ENCODE assay signal across 16 cellular contexts in genomic region chr16:2925951-2926659, GRCh38. TPM values are rescaled to one million over a fixed set of nuclear protein-coding genes. Genes with fewer than 3 reads are reported as not detected.
DNase-seq lines count a peak whose midpoint lies in the region; ATAC-seq and TF ChIP-seq lines count a peak whose summit lies in the region.
"Had no signal": no experiment of that assay in that cellular context is flagged by ENCODE, and none has a peak within 500 bp of the region (broad histone marks: within the 10 kb centered on the region; RNA-seq: fewer than 3 reads in every experiment).

No MANE protein-coding gene starts in this region.

- H3K9me3 ChIP-seq in BLaER1 (no peaks in the 10 kb centered on the region), endodermal cell (ENCODE audit: control insufficient read depth, low read length) (peaks cover 9% of the 10 kb centered on the region)
- H3K9me3 ChIP-seq: heart left ventricle, tibial artery had no signal

- H3K4me1 Mint-ChIP-seq in HFFc6 (ENCODE audit: low read depth) (peaks cover 18% of the 10 kb centered on the region), endodermal cell (peaks cover 19% of the 10 kb centered on the region), nephron progenitor cell (peaks cover 11% of the 10 kb centered on the region)

- H3K9me3 Mint-ChIP-seq in HFFc6 (no peaks in the 10 kb centered on the region), endodermal cell (peaks cover 12% of the 10 kb centered on the region), nephron progenitor cell (no peaks in the 10 kb centered on the region)
- H3K9me3 Mint-ChIP-seq: CD8-positive, alpha-beta T cell; effector memory CD8-positive, alpha-beta T cell; neural crest cell; stimulated activated memory B cell treated with anti-CD40 and anti-IgM and Interleukin-4, amounts not matched to agents 10 μg/mL and 1 μg/mL and 100 μg/mL, for 72 hours had no signal

- H3K4me3 Mint-ChIP-seq in HFFc6: peak overlapping the region; percentile 25; the same call in 1 of the 2 replicates
- H3K4me3 Mint-ChIP-seq in endodermal cell: peak overlapping the region; percentile 46
- H3K4me3 Mint-ChIP-seq in nephron progenitor cell: peak overlapping the region; percentile 2
- H3K4me3 Mint-ChIP-seq: neural crest cell had no signal

- H3K27ac Mint-ChIP-seq in HFFc6 (peak overlapping the region; percentile 41; the same call in 1 of the 2 replicates), endodermal cell (no peak overlapping the region), nephron progenitor cell (no peak overlapping the region)
- H3K27ac Mint-ChIP-seq: CD8-positive, alpha-beta T cell had no signal

- H3K36me3 Mint-ChIP-seq in HFFc6 (ENCODE audit: low read depth): no peaks in the 10 kb centered on the region; the same call in 1 of the 2 replicates
- peaks cover 17% of the 10 kb centered on the region for H3K36me3 Mint-ChIP-seq in endodermal cell (ENCODE audit: low read depth)
- H3K36me3 Mint-ChIP-seq in nephron progenitor cell (ENCODE audit: low read depth): peaks cover 12% of the 10 kb centered on the region

- WGBS in endodermal cell (ENCODE audit: insufficient coverage in 1 of 2, insufficient read length in 1 of 2), 2 experiments: 93% methylated on average over 6 to 10 of the region's 10 CpGs

- no peak overlapping the region for H3K27ac ChIP-seq in BLaER1
- no peak overlapping the region for H3K27ac ChIP-seq in endodermal cell (ENCODE audit: low read depth, low read length)
- H3K27ac ChIP-seq: heart left ventricle, tibial artery had no signal

- H3K4me3 ChIP-seq in BLaER1 (no peak overlapping the region), endodermal cell (ENCODE audit: low read length) (no peak overlapping the region)

- H3K27me3 Mint-ChIP-seq in HFFc6 (ENCODE audit: insufficient read depth) (peaks cover 3% of the 10 kb centered on the region; the same call in 1 of the 2 replicates), endodermal cell (ENCODE audit: insufficient read depth) (no peaks in the 10 kb centered on the region), nephron progenitor cell (ENCODE audit: low read depth, poor library complexity) (peaks cover 10% of the 10 kb centered on the region)
- H3K27me3 Mint-ChIP-seq: effector memory CD8-positive, alpha-beta T cell; stimulated activated memory B cell treated with anti-CD40 and anti-IgM and Interleukin-4, amounts not matched to agents 10 μg/mL and 1 μg/mL and 100 μg/mL, for 72 hours had no signal

- TF ChIP-seq CTCF in HFFc6 (IDR thresholded peaks at IDR 0.05) (no peak), endodermal cell (conservative IDR thresholded peaks at IDR 0.05) (no peak), nephron progenitor cell (IDR thresholded peaks at IDR 0.05) (no peak)

- peak overlapping the region; percentile 60; the same call in 1 of the 2 replicates for H3K4me2 ChIP-seq in BLaER1

- ATAC-seq in GM19351 (IDR thresholded peaks at IDR 0.05; ENCODE audit: unreplicated experiment) (no peak), HG03025 (IDR thresholded peaks at IDR 0.05; ENCODE audit: low FRiP score, unreplicated experiment) (no peak), HG03196 (IDR thresholded peaks at IDR 0.05; ENCODE audit: unreplicated experiment) (no peak)

- no peaks in the 10 kb centered on the region; the same call in 1 of the 2 replicates for H4K20me1 ChIP-seq in BLaER1

- H3K4me1 ChIP-seq in BLaER1: peaks cover 26% of the 10 kb centered on the region
- peaks cover 6% of the 10 kb centered on the region for H3K4me1 ChIP-seq in endodermal cell (ENCODE audit: control insufficient read depth, insufficient read depth, low read length)

- no peak overlapping the region for H3K9ac ChIP-seq in BLaER1
- H3K9ac ChIP-seq in endodermal cell (ENCODE audit: extremely low read depth, low read length, poor library complexity, severe bottlenecking): no peak overlapping the region

- DNase-seq in HFFc6 (no peak), endodermal cell (no peak), nephron progenitor cell (no peak)
- DNase-seq in activated T-cell treated with anti-CD3 and anti-CD28 coated beads, Interleukin-2, amount 50 U/mL, for 48 hours: no peak

- H3K27me3 ChIP-seq in BLaER1 (no peaks in the 10 kb centered on the region), endodermal cell (ENCODE audit: control insufficient read depth, insufficient read depth, low read length, poor library complexity, severe bottlenecking) (no peaks in the 10 kb centered on the region)
- H3K27me3 ChIP-seq: heart left ventricle, tibial artery had no signal

- H3K36me3 ChIP-seq in BLaER1: peaks cover 60% of the 10 kb centered on the region
- peaks cover 11% of the 10 kb centered on the region for H3K36me3 ChIP-seq in endodermal cell (ENCODE audit: control insufficient read depth, insufficient read depth, low read length)

RNA-seq across cellular contexts. Expression of gene FLYWCH1, which starts 14.4 kb away (rescaled TPM):
- total RNA-seq in HFFc6 (2021; fragmentation: NEBNext Ultra II Directional; extraction: Animal tissue kit (Norgen Biotek cat#: 25700)): 10 to 100 TPM; 30.3 to 34.9 (median 33.7) TPM
- 10 to 100 TPM; 20.5 to 33.6 TPM for total RNA-seq in endodermal cell
- 16.4 TPM for polyA plus RNA-seq in endodermal cell (2013, experiment 1 of 2)
- polyA plus RNA-seq in endodermal cell (2013, experiment 2 of 2): 17.2 TPM

RNA-seq across cellular contexts. Expression of gene KREMEN2, which starts 38.0 kb away (rescaled TPM):
- not detected for total RNA-seq in HFFc6 (2021; fragmentation: NEBNext Ultra II Directional; extraction: Animal tissue kit (Norgen Biotek cat#: 25700))
- total RNA-seq in endodermal cell: 1 to 10 TPM; 5.0 to 8.4 TPM
- polyA plus RNA-seq in endodermal cell (2013, experiment 1 of 2): 2.5 TPM
- 3.9 TPM for polyA plus RNA-seq in endodermal cell (2013, experiment 2 of 2)
- total RNA-seq: aorta; CD8-positive, alpha-beta T cell; chondrocyte had no signal
- polyA plus RNA-seq: aorta, heart left ventricle had no signal

RNA-seq across cellular contexts. Expression of gene PAQR4, which starts 43.0 kb away (rescaled TPM):
- 10 to 100 TPM in 5 of 6 experiments, 1 to 10 TPM in 1; 5.7 to 16.5 (median 13.7) TPM for total RNA-seq in HFFc6 (2021; fragmentation: NEBNext Ultra II Directional; extraction: Animal tissue kit (Norgen Biotek cat#: 25700))
- total RNA-seq in endodermal cell: 10 to 100 TPM; 30.5 to 32.0 TPM
- 26.0 TPM for polyA plus RNA-seq in endodermal cell (2013, experiment 1 of 2)
- polyA plus RNA-seq in endodermal cell (2013, experiment 2 of 2): 23.2 TPM

RNA-seq across cellular contexts. Expression of gene FLYWCH2, which starts 43.1 kb away (rescaled TPM):
- 10 to 100 TPM; 24.5 to 29.3 (median 26.1) TPM for total RNA-seq in HFFc6 (2021; fragmentation: NEBNext Ultra II Directional; extraction: Animal tissue kit (Norgen Biotek cat#: 25700))
- total RNA-seq in endodermal cell: 10 to 100 TPM; 30.9 to 35.5 TPM
- 17.2 TPM for polyA plus RNA-seq in endodermal cell (2013, experiment 1 of 2)
- polyA plus RNA-seq in endodermal cell (2013, experiment 2 of 2): 16.3 TPM

RNA-seq across cellular contexts. Expression of gene PKMYT1, which starts 54.1 kb away (rescaled TPM):
- 10 to 100 TPM; 21.1 to 40.8 (median 36.7) TPM for total RNA-seq in HFFc6 (2021; fragmentation: NEBNext Ultra II Directional; extraction: Animal tissue kit (Norgen Biotek cat#: 25700))
- 100 to 1,000 TPM in 1 of 2 donors, 10 to 100 TPM in 1; 88.5 to 101 TPM for total RNA-seq in endodermal cell
- polyA plus RNA-seq in endodermal cell (2013, experiment 1 of 2): 42.5 TPM
- polyA plus RNA-seq in endodermal cell (2013, experiment 2 of 2): 36.6 TPM

Comparison
In these comparisons a context has a peak if more than half of its experiments do, and no peak if none do; other contexts are left out.
1. RNA of gene KREMEN2, which starts 38.0 kb away (total RNA-seq): 5.0 to 8.4 TPM in endodermal cell; not detected in HFFc6; every median in the first group is over 4 times any median in the second.
2. Peak in every context shown above with its lines, with median percentiles within 50 percentile points of each other: H3K4me3 Mint-ChIP-seq.